In the genomic region with DNA sequence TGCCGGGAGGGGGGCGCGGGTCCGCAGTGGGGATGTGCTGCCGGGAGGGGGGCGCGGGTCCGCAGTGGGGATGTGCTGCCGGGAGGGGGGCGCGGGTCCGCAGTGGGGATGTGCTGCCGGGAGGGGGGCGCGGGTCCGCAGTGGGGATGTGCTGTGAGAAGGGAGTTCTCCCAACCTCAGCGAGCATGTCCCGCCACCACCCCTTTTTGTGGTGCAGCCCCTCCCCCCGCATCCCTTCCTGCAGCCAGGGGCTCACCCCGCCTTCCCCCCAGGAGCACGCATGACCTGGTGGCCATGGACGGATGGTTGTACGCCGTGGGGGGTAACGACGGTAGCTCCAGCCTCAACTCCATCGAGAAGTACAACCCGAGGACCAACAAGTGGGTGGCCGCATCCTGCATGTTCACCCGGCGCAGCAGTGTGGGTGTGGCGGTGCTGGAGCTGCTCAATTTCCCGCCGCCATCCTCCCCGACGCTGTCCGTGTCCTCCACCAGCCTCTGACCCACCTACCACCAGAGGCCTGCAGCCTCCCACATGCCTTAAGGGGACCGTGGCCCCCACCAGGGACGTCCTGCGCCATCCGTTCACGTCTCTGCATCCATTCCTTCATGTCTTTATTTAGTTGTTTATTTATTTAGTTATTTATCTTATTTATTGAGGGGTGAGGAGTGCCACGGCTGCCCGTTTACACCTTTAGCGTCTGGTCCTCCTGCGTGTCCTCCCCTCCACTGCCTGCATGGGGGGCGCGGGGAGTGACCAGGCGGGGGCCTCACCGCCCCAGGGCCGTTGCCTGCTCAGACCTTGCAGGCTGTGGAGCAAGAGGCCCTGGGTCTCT, we compare ENCODE assay signal across 23 cellular contexts. TPM values are rescaled to one million over a fixed set of nuclear protein-coding genes. Genes with fewer than 3 reads are reported as not detected.
"Had no signal": no experiment of that assay in that cellular context is flagged by ENCODE, and none has a peak within 500 bp of the region (broad histone marks: within the 10 kb centered on the region; RNA-seq: fewer than 3 reads in every experiment).

No MANE protein-coding gene starts in this region.

- H3K4me3 Mint-ChIP-seq: activated CD4-positive, alpha-beta T cell treated with anti-CD3 and anti-CD28 coated beads for 36 hours; type B pancreatic cell had no signal

- H3K27me3 ChIP-seq: body of pancreas had no signal

- H3K36me3 Mint-ChIP-seq: T-cell, type B pancreatic cell had no signal

- H3K4me2 ChIP-seq: SK-N-SH had no signal

- ATAC-seq: activated CD4-positive, alpha-beta T cell treated with anti-CD3 and anti-CD28 coated beads for 36 hours; body of pancreas; foreskin keratinocyte; stimulated activated naive CD8-positive, alpha-beta T cell treated with anti-CD3 and anti-CD28 coated beads, Interleukin-15, amount 100 ng/mL, for 72 hours; T-cell had no signal

- H3K9ac ChIP-seq: SK-N-SH had no signal

- H3K36me3 ChIP-seq: prostate gland had no signal

- H3K27ac ChIP-seq: sigmoid colon had no signal

- DNase-seq: activated CD4-positive, alpha-beta T cell treated with anti-CD3 and anti-CD28 coated beads for 36 hours; activated CD8-positive, alpha-beta T cell treated with anti-CD3 and anti-CD28 coated beads for 36 hours; activated gamma-delta T cell treated with Interleukin-2 at 50 U/mL for 16 hours; activated naive CD8-positive, alpha-beta T cell treated with anti-CD3 and anti-CD28 coated beads for 36 hours; activated T-cell treated with anti-CD3 and anti-CD28 coated beads, Interleukin-2, amount 50 U/mL, for 48 hours; amygdala; body of pancreas; caudate nucleus; effector CD8-positive, alpha-beta T cell; foreskin keratinocyte; kidney glomerular epithelial cell; midbrain; sigmoid colon; SK-N-SH; spleen; stimulated activated naive CD8-positive, alpha-beta T cell treated with anti-CD3 and anti-CD28 coated beads, Interleukin-15, amount 100 ng/mL, for 72 hours; T-cell; T1000 had no signal

- H3K4me3 ChIP-seq: body of pancreas, lung, prostate gland, sigmoid colon had no signal

- H3K9me3 Mint-ChIP-seq: activated naive CD8-positive, alpha-beta T cell treated with anti-CD3 and anti-CD28 coated beads for 36 hours; stimulated activated naive CD8-positive, alpha-beta T cell treated with anti-CD3 and anti-CD28 coated beads, Interleukin-15, amount 100 ng/mL, for 72 hours; T-cell; type B pancreatic cell had no signal

- H3K27ac Mint-ChIP-seq: activated CD4-positive, alpha-beta T cell treated with anti-CD3 and anti-CD28 coated beads for 36 hours; activated naive CD8-positive, alpha-beta T cell treated with anti-CD3 and anti-CD28 coated beads for 36 hours; stimulated activated naive CD8-positive, alpha-beta T cell treated with anti-CD3 and anti-CD28 coated beads, Interleukin-15, amount 100 ng/mL, for 72 hours; type B pancreatic cell had no signal

- H3K9me3 ChIP-seq: body of pancreas, prostate gland, sigmoid colon, SK-N-SH, spleen had no signal

RNA-seq across cellular contexts. Expression of a gene that starts 1.4 kb away (rescaled TPM):
- total RNA-seq: body of pancreas, sigmoid colon, temporal lobe had no signal
- polyA plus RNA-seq: SK-N-SH had no signal

RNA-seq across cellular contexts. Expression of a gene that starts 17.0 kb away (rescaled TPM):
- total RNA-seq: activated CD4-positive, alpha-beta T cell treated with anti-CD3 and anti-CD28 coated beads for 36 hours; activated CD8-positive, alpha-beta T cell treated with anti-CD3 and anti-CD28 coated beads for 36 hours; activated naive CD8-positive, alpha-beta T cell treated with anti-CD3 and anti-CD28 coated beads for 36 hours; body of pancreas; foreskin keratinocyte; osteoblast; T-cell had no signal
- polyA plus RNA-seq: foreskin keratinocyte had no signal
